14 cellular contexts compared by ENCODE assay signal in genomic region chr7:99478464-99479440, GRCh38. TPM values are rescaled to one million over a fixed set of nuclear protein-coding genes. Genes with fewer than 3 reads are reported as not detected.
DNase-seq lines count a peak whose midpoint lies in the region; ATAC-seq and TF ChIP-seq lines count a peak whose summit lies in the region.
"Had no signal": no experiment of that assay in that cellular context is flagged by ENCODE, and none has a peak within 500 bp of the region (broad histone marks: within the 10 kb centered on the region; RNA-seq: fewer than 3 reads in every experiment).

No MANE protein-coding gene starts in this region.

- no peaks in the 10 kb centered on the region for H3K27me3 Mint-ChIP-seq in T-helper 1 cell treated with Interleukin-12 subunit alpha and Interleukin-12 subunit beta and Interleukin-4 antibody, amounts not matched to agents 30 μg/mL and 1 μg/mL, for 36 hours (ENCODE audit: low read depth)

- peaks cover 30% of the 10 kb centered on the region for H3K36me3 Mint-ChIP-seq in T-helper 1 cell treated with Interleukin-12 subunit alpha and Interleukin-12 subunit beta and Interleukin-4 antibody, amounts not matched to agents 30 μg/mL and 1 μg/mL, for 36 hours (ENCODE audit: low read depth)

- peak in 3 of 4 donors; percentile 48 to 68 (median 50) for ATAC-seq in heart left ventricle
- peak; percentile 41 for ATAC-seq in sciatic nerve
- ATAC-seq in GM19035 (IDR thresholded peaks at IDR 0.05; ENCODE audit: unreplicated experiment), result no peak

- intact Hi-C loops in heart left ventricle (cut with DNase I), result no loop called here
- intact Hi-C loops in sciatic nerve (cut with DNase I), result no loop called here

- H3K4me1 ChIP-seq in heart left ventricle, result peaks cover 0 to 26% (median 14%) of the 10 kb centered on the region in 12 donors

- POLR2A ChIA-PET in RWPE1 (lab: Yijun Ruan, JAX; ENCODE audit: low non-redundant PET), result no interaction called here

- TF ChIP-seq POLR2A in heart left ventricle (IDR thresholded peaks at IDR 0.05), result no peak

- H3K9me3 ChIP-seq in heart left ventricle, result no peaks in the 10 kb centered on the region

- in situ Hi-C loops in GM13977 (cut with MboI; ENCODE audit: low pct_unique_long_range_greater_than_20kb, low sequenced_read_pairs, unreplicated experiment), result no loop called here

- H3K27ac Mint-ChIP-seq in T-helper 1 cell treated with Interleukin-12 subunit alpha and Interleukin-12 subunit beta and Interleukin-4 antibody, amounts not matched to agents 30 μg/mL and 1 μg/mL, for 36 hours, result peak overlapping the region; percentile 63
- H3K27ac Mint-ChIP-seq: mesothelial cell of epicardium had no signal

- DNase-seq in T-helper 1 cell, result no peak
- no peak for DNase-seq in RWPE1 (ENCODE audit: low spot score)
- peak in 1 of 5 donors; percentile 44 for DNase-seq in heart left ventricle
- DNase-seq in sciatic nerve (ENCODE audit: low spot score), result no peak
- DNase-seq in GM13977 (ENCODE audit: low spot score), result no peak
- no peak for DNase-seq in OCI-M1 (lab: John Stamatoyannopoulos, UW)
- DNase-seq: 8988T, DMS 273 treated with DMSO at 0.1 percent for 48 hours, IMR-90, NCI-H187, SW 1271 had no signal

- H3K9me3 Mint-ChIP-seq in T-helper 1 cell treated with Interleukin-12 subunit alpha and Interleukin-12 subunit beta and Interleukin-4 antibody, amounts not matched to agents 30 μg/mL and 1 μg/mL, for 36 hours, result no peaks in the 10 kb centered on the region
- H3K9me3 Mint-ChIP-seq: mesothelial cell of epicardium had no signal

- no peak for TF ChIP-seq CTCF in RWPE1 (conservative IDR thresholded peaks at IDR 0.05; ENCODE audit: low read depth)
- no peak for TF ChIP-seq CTCF in heart left ventricle (IDR thresholded peaks at IDR 0.05)
- no peak for TF ChIP-seq CTCF in GM13977 (IDR thresholded peaks at IDR 0.05; ENCODE audit: extremely low read depth, insufficient read depth, missing control alignments)

- peaks cover 22% of the 10 kb centered on the region for H3K4me1 Mint-ChIP-seq in T-helper 1 cell treated with Interleukin-12 subunit alpha and Interleukin-12 subunit beta and Interleukin-4 antibody, amounts not matched to agents 30 μg/mL and 1 μg/mL, for 36 hours (ENCODE audit: low read depth)
- H3K4me1 Mint-ChIP-seq: mesothelial cell of epicardium had no signal

- H3K36me3 ChIP-seq in heart left ventricle, result peaks cover 0 to 49% (median 22%) of the 10 kb centered on the region in 9 donors

- peak overlapping the region; percentile 47 for H3K27ac ChIP-seq in RWPE1
- H3K27ac ChIP-seq in heart left ventricle, result peak overlapping the region in 11 of 12 donors; percentile 12 to 68 (median 42)

- H3K4me3 ChIP-seq in heart left ventricle, result no peak overlapping the region

- no peaks in the 10 kb centered on the region for H3K27me3 ChIP-seq in heart left ventricle

- CTCF ChIA-PET in RWPE1 (lab: Yijun Ruan, JAX), result no interaction called here

- 63 to 68% (median 65%) methylated on average over 12 to 15 of the region's 15 CpGs for WGBS in heart left ventricle, 4 donors

- H3K4me3 Mint-ChIP-seq in T-helper 1 cell treated with Interleukin-12 subunit alpha and Interleukin-12 subunit beta and Interleukin-4 antibody, amounts not matched to agents 30 μg/mL and 1 μg/mL, for 36 hours, result peak overlapping the region; percentile 23
- H3K4me3 Mint-ChIP-seq: mesothelial cell of epicardium had no signal

RNA-seq across cellular contexts. Expression of gene ZNF789, which starts 6.1 kb away (rescaled TPM):
- 1 to 10 TPM; 2.1 to 5.2 (median 3.2) TPM for total RNA-seq in heart left ventricle
- polyA plus RNA-seq in heart left ventricle, result 1 to 10 TPM; 3.3 to 4.4 TPM
- 12.4 TPM for total RNA-seq in sciatic nerve

RNA-seq across cellular contexts. Expression of gene ATP5MF, which starts 12.8 kb away (rescaled TPM):
- total RNA-seq in heart left ventricle (1,000 to 10,000 TPM in 2 of 9 donors, 100 to 1,000 TPM in 7; 579 to 6,117 (median 707) TPM), sciatic nerve (144 TPM)
- 1,000 to 10,000 TPM; 2,714 to 5,384 TPM for polyA plus RNA-seq in heart left ventricle

RNA-seq across cellular contexts. Expression of gene ZNF394, which starts 21.3 kb away (rescaled TPM):
- total RNA-seq in heart left ventricle (10 to 100 TPM; 12.4 to 23.0 (median 15.2) TPM), sciatic nerve (38.8 TPM)
- polyA plus RNA-seq in heart left ventricle, result 10 to 100 TPM; 13.9 to 16.0 TPM

RNA-seq across cellular contexts. Expression of gene ZKSCAN5, which starts 25.7 kb away (rescaled TPM):
- total RNA-seq in heart left ventricle (1 to 10 TPM; 5.6 to 9.6 (median 7.1) TPM), sciatic nerve (10.0 TPM)
- 1 to 10 TPM; 2.1 to 5.8 TPM for polyA plus RNA-seq in heart left ventricle

RNA-seq across cellular contexts. Expression of gene CPSF4, which starts 40.0 kb away (rescaled TPM):
- total RNA-seq in heart left ventricle, result 10 to 100 TPM; 12.7 to 24.8 (median 16.4) TPM
- 10 to 100 TPM; 14.1 to 24.3 TPM for polyA plus RNA-seq in heart left ventricle
- 38.0 TPM for total RNA-seq in sciatic nerve
